ENCODE assay signal across 22 cellular contexts in genomic region chr15:68239025-68239424, GRCh38.
"Had no signal": no experiment of that assay in that cellular context is flagged by ENCODE, and none has a peak within 500 bp of the region (broad histone marks: within the 10 kb centered on the region; RNA-seq: fewer than 3 reads in every experiment).

No MANE protein-coding gene starts in this region.

- H3K9me3 Mint-ChIP-seq: natural killer cell treated with Interleukin-12 subunit alpha and Interleukin-12 subunit beta and Interleukin-15 and Interleukin-18, amount 100 ng/mL, for 72 hours had no signal

- H3K27ac Mint-ChIP-seq: mesothelial cell of epicardium; naive B cell; natural killer cell treated with Interleukin-12 subunit alpha and Interleukin-12 subunit beta and Interleukin-15 and Interleukin-18, amount 100 ng/mL, for 72 hours; neural progenitor cell; stimulated activated effector memory CD8-positive, alpha-beta T cell treated with anti-CD3 and anti-CD28 coated beads, Interleukin-12 subunit alpha, Interleukin-12 subunit beta, amount 100 ng/mL, for 72 hours had no signal

- H3K27me3 ChIP-seq: gastrocnemius medialis, left lung, neural progenitor cell, right atrium auricular region, stomach, thyroid gland, vagina had no signal

- H3K4me3 Mint-ChIP-seq: mesothelial cell of epicardium; naive B cell; natural killer cell treated with Interleukin-12 subunit alpha and Interleukin-12 subunit beta and Interleukin-15 and Interleukin-18, amount 100 ng/mL, for 72 hours; neural progenitor cell; stimulated activated effector memory CD8-positive, alpha-beta T cell treated with anti-CD3 and anti-CD28 coated beads, Interleukin-12 subunit alpha, Interleukin-12 subunit beta, amount 100 ng/mL, for 72 hours had no signal

- H3K4me1 ChIP-seq: gastrocnemius medialis, left lung, prostate gland, right atrium auricular region, thyroid gland, vagina had no signal

- H2AFZ ChIP-seq: neural progenitor cell had no signal

- H3K4me2 ChIP-seq: neural progenitor cell had no signal

- H3K4me3 ChIP-seq: gastrocnemius medialis, left lung, mucosa of descending colon, neural progenitor cell, prostate gland, right atrium auricular region, stomach, thyroid gland, vagina had no signal

- H3K27ac ChIP-seq: epithelial cell of prostate, gastrocnemius medialis, left lung, neural progenitor cell, prostate gland, right atrium auricular region, stomach, thyroid gland, vagina had no signal

- H3K9ac ChIP-seq: neural progenitor cell had no signal

- H3K36me3 Mint-ChIP-seq: neural progenitor cell; stimulated activated effector memory CD8-positive, alpha-beta T cell treated with anti-CD3 and anti-CD28 coated beads, Interleukin-12 subunit alpha, Interleukin-12 subunit beta, amount 100 ng/mL, for 72 hours had no signal

- H3K9me3 ChIP-seq: gastrocnemius medialis, prostate gland, thyroid gland, vagina had no signal

- H3K4me1 Mint-ChIP-seq: naive B cell; stimulated activated effector memory CD8-positive, alpha-beta T cell treated with anti-CD3 and anti-CD28 coated beads, Interleukin-12 subunit alpha, Interleukin-12 subunit beta, amount 100 ng/mL, for 72 hours had no signal

- H3K36me3 ChIP-seq: gastrocnemius medialis, left lung, neural progenitor cell, prostate gland, right atrium auricular region, stomach, thyroid gland, vagina had no signal

- DNase-seq: cortex of kidney; foreskin fibroblast; gastrocnemius medialis; left cardiac atrium; left lung; mesenchymal stem cell; mucosa of descending colon; naive B cell; stimulated activated CD4-positive, alpha-beta T cell treated with anti-CD3 and anti-CD28 coated beads, Interleukin-2, amount 100 ng/mL, for 24 hours; stimulated activated CD4-positive, alpha-beta T cell treated with anti-CD3 and anti-CD28 coated beads, Interleukin-4, amount 100 ng/mL, for 24 hours; stimulated activated naive CD4-positive, alpha-beta T cell treated with Interleukin-2 at 50 U/mL for 16 hours; stomach; thyroid gland; trophoblast cell had no signal
